ENCODE assay signal across 9 cellular contexts in the genomic region with DNA sequence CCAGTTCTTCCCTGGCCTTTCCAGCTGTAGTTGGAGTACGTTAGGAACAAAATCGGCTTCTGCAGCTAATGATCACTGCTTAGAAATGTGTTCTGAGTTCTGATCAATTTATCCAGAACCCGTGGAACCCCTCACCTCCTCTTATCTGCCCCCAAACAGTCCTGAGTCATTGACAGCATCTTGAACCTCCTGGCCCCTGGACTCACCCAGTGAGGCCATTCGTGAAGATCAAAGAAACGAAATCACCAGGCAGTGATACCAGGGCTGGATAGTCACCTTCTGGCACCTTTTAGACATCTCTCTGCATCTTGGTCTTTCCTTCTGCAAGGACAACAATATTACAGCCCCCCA.
DNase-seq lines count a peak whose midpoint lies in the region; ATAC-seq lines count a peak whose summit lies in the region.
"Had no signal": no experiment of that assay in that cellular context is flagged by ENCODE, and none has a peak within 500 bp of the region (broad histone marks: within the 10 kb centered on the region; RNA-seq: fewer than 3 reads in every experiment).

No MANE protein-coding gene starts in this region.

- ATAC-seq in HG03196 (IDR thresholded peaks at IDR 0.05; ENCODE audit: unreplicated experiment): no peak

- no peaks in the 10 kb centered on the region for H3K9me3 Mint-ChIP-seq in T-helper 2 cell treated with Interferon-gamma antibody and Interleukin-4, amounts not matched to agents 5 μg/mL and 100 μg/mL, for 36 hours

- DNase-seq in T-helper 2 cell treated with Interferon-gamma antibody and Interleukin-4, amounts not matched to agents 5 μg/mL and 100 μg/mL, for 36 hours (ENCODE audit: low spot score): no peak
- DNase-seq in T-helper 2 cell: no peak
- peak; percentile 6 for DNase-seq in iPS-NIHi7 (ENCODE audit: extremely low spot score)
- DNase-seq: activated gamma-delta T cell treated with Interleukin-2 at 50 U/mL for 16 hours, heart right ventricle, left lung, NCI-H2081 treated with DMSO at 0.1 percent for 48 hours, transverse colon had no signal

- peak overlapping the region; percentile 47 for H3K27ac Mint-ChIP-seq in T-helper 2 cell treated with Interferon-gamma antibody and Interleukin-4, amounts not matched to agents 5 μg/mL and 100 μg/mL, for 36 hours

- H3K27me3 Mint-ChIP-seq in T-helper 2 cell treated with Interferon-gamma antibody and Interleukin-4, amounts not matched to agents 5 μg/mL and 100 μg/mL, for 36 hours (ENCODE audit: low read depth): no peaks in the 10 kb centered on the region

- H3K4me1 Mint-ChIP-seq in T-helper 2 cell treated with Interferon-gamma antibody and Interleukin-4, amounts not matched to agents 5 μg/mL and 100 μg/mL, for 36 hours (ENCODE audit: low read depth): peaks cover 9% of the 10 kb centered on the region

- no peak overlapping the region for H3K4me3 Mint-ChIP-seq in T-helper 2 cell treated with Interferon-gamma antibody and Interleukin-4, amounts not matched to agents 5 μg/mL and 100 μg/mL, for 36 hours

- no peaks in the 10 kb centered on the region for H3K36me3 Mint-ChIP-seq in T-helper 2 cell treated with Interferon-gamma antibody and Interleukin-4, amounts not matched to agents 5 μg/mL and 100 μg/mL, for 36 hours (ENCODE audit: low read depth)
